Comparison of ENCODE assay signal across 6 cellular contexts in genomic region chr11:726278-726915, GRCh38. TPM values are rescaled to one million over a fixed set of nuclear protein-coding genes. Genes with fewer than 3 reads are reported as not detected.
DNase-seq lines count a peak whose midpoint lies in the region; ATAC-seq and TF ChIP-seq lines count a peak whose summit lies in the region.

No MANE protein-coding gene starts in this region.

- peak overlapping the region in 2 of 3 experiments; percentile 50 to 55 for H3K27ac Mint-ChIP-seq in nephron

- H3K4me3 ChIP-seq in ascending aorta, result peak overlapping the region; percentile 34 to 37

- peaks cover 4% of the 10 kb centered on the region for H3K4me1 Mint-ChIP-seq in nephron

- no peaks in the 10 kb centered on the region for H3K9me3 Mint-ChIP-seq in nephron

- peak overlapping the region; percentile 93 to 95 for H3K27ac ChIP-seq in ascending aorta

- peaks cover 3 to 10% of the 10 kb centered on the region in 2 donors for H3K36me3 ChIP-seq in ascending aorta

- peaks cover 6% of the 10 kb centered on the region for H3K36me3 Mint-ChIP-seq in nephron (ENCODE audit: low read depth)

- ATAC-seq in HG03457 (IDR thresholded peaks at IDR 0.05; ENCODE audit: unreplicated experiment) (no peak), HG03097 (IDR thresholded peaks at IDR 0.05; ENCODE audit: low FRiP score, unreplicated experiment) (no peak)

- peaks cover 37% of the 10 kb centered on the region for H3K27me3 Mint-ChIP-seq in nephron (ENCODE audit: low read depth)

- peak; percentile 89 for DNase-seq in COLO668 (lab: John Stamatoyannopoulos, UW; ENCODE audit: unreplicated experiment)
- DNase-seq in NCI-H345 treated with DMSO at 0.1 percent for 48 hours (lab: John Stamatoyannopoulos, UW; ENCODE audit: unreplicated experiment), result peak; percentile 36
- DNase-seq in ascending aorta (ENCODE audit: low spot score in 2 of 2), result peak in 1 of 2 donors; percentile 80

- peaks cover 17 to 34% of the 10 kb centered on the region in 2 donors for H3K4me1 ChIP-seq in ascending aorta

- intact Hi-C loops in ascending aorta (cut with DNase I), result loop anchor here (5.0 kb wide), 1 partner anchor 109 kb away; the partner anchor contains the start of gene IRF7

- H3K9me3 ChIP-seq in ascending aorta, result no peaks in the 10 kb centered on the region

- no peaks in the 10 kb centered on the region for H3K27me3 ChIP-seq in ascending aorta

- H3K4me3 Mint-ChIP-seq in nephron, result peak overlapping the region; percentile 53 to 54 (median 54)

- TF ChIP-seq CTCF in ascending aorta (IDR thresholded peaks at IDR 0.05), result no peak
- TF ChIP-seq CTCF in nephron (IDR thresholded peaks at IDR 0.05; ENCODE audit: unreplicated experiment in 3 of 3), result no peak

RNA-seq across cellular contexts. Expression of gene EPS8L2, which starts 20.4 kb away (rescaled TPM):
- 76.7 TPM for total RNA-seq in ascending aorta

RNA-seq across cellular contexts. Expression of gene TALDO1, which starts 20.9 kb away (rescaled TPM):
- 245 TPM for total RNA-seq in ascending aorta

RNA-seq across cellular contexts. Expression of gene TMEM80, which starts 30.8 kb away (rescaled TPM):
- 1.3 TPM for total RNA-seq in ascending aorta

RNA-seq across cellular contexts. Expression of gene DEAF1, which starts 31.4 kb away (rescaled TPM):
- total RNA-seq in ascending aorta, result 60.5 TPM

RNA-seq across cellular contexts. Expression of gene GATD1, which starts 50.9 kb away (rescaled TPM):
- 12.2 TPM for total RNA-seq in ascending aorta
